In the genomic region with DNA sequence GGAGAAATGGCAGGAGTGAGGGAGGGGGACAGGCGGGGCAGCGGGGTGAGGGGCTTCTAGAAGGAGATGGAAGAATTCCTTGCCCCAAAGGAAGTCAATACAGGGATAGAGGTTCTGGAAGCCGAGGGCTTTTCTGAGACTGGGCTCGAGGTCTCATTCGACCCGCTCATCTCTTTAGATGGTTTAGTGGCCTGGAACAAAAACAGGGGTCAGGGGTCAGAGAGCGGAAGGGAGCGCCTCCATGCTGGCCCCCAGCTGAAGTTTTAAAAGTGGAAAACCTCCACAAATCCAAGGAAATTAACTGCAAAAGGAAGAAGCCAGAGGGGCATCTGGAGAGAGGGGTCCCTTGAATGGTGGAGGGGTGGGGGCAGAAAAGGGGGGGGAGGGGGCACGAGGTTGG, we compare ENCODE assay signal across 1 cellular context.
TF ChIP-seq lines count a peak whose summit lies in the region.

No MANE protein-coding gene starts in this region.

TF ChIP-seq in GM23338, 12 proteins besides CTCF, POLR2A, EP300 and RAD21 (continued from another document):
- TF ChIP-seq ZNF462 (CRISPR knock-in tag; IDR thresholded peaks at IDR 0.05): no peak
- TF ChIP-seq CREB1 (CRISPR knock-in tag; IDR thresholded peaks at IDR 0.05; ENCODE audit: low read depth): no peak
- no peak for TF ChIP-seq ZNF331 (CRISPR knock-in tag; IDR thresholded peaks at IDR 0.05; ENCODE audit: low read depth)
- no peak for TF ChIP-seq REST (IDR thresholded peaks at IDR 0.05; ENCODE audit: unreplicated experiment)
- no peak for TF ChIP-seq STAT1 (IDR thresholded peaks at IDR 0.05; ENCODE audit: unreplicated experiment)
TF ChIP-seq in GM23338: peak in this region for 0.
